Comparison of ENCODE assay signal across 13 cellular contexts in the genomic region with DNA sequence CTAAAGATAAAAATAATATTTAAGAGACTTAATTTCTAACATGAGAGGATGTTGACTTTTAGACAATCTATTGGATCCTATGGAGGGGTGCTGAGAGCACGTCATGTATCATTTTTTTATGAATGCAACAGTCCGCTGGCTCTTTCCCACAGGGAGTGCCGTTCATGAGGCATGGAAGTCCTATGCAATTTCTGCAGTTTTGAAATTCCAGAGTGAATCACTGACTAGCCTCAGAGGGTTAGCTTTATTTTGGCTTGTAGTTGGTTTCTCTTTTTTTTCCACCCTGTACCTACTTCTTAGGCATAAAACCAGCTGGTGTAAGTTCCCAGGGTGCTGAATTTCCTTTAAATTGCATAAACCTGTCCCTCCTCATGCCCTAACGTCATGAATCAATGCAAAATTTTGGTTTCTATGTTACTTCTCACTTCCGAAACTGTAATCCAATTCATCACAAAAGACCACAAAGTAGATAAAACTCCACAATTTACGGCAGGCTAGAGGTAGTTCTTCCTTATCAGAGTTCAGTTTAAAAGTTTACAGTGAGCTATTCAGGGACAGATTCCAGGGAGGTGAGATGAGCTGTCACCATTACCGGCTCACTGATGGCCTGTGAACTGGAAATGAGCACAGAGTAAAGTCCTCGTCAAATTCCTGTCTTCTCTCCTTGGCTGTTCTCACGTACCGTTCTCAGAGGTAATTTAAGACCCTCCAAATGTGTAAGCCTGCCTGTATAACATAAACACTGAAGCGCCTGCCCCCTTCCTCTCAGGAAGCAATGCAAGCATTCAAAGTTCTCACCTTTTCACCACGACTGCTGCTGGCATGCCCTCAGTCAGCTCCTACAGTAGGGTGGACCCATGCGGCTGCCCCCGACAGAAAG.
DNase-seq lines count a peak whose midpoint lies in the region; ATAC-seq, FAIRE-seq and TF ChIP-seq lines count a peak whose summit lies in the region.
"Had no signal": no experiment of that assay in that cellular context is flagged by ENCODE, and none has a peak within 500 bp of the region (broad histone marks: within the 10 kb centered on the region; RNA-seq: fewer than 3 reads in every experiment).

No MANE protein-coding gene starts in this region.

- no peaks in the 10 kb centered on the region for H3K36me3 Mint-ChIP-seq in immature natural killer cell

- H3K4me2 ChIP-seq in A549 = peak overlapping the region; percentile 56

- no peak for TF ChIP-seq RAD21 in A549 (conservative IDR thresholded peaks at IDR 0.05 in 1 of 2, IDR thresholded peaks at IDR 0.05 in 1 of 2)

- no peak for TF ChIP-seq POLR2A in A549 (IDR thresholded peaks at IDR 0.05; ENCODE audit: low read length)
- no peak for TF ChIP-seq POLR2A in vagina (IDR thresholded peaks at IDR 0.05)

- H3K27ac ChIP-seq in A549 (peak overlapping the region; percentile 13 to 54; a peak in 3 of 6 replicates), RWPE2 (ENCODE audit: poor library complexity, severe bottlenecking) (peak overlapping the region; percentile 84), vagina (no peak overlapping the region)

- TF ChIP-seq CTCF in A549 (IDR thresholded peaks at IDR 0.05) (no peak), RWPE2 (IDR thresholded peaks at IDR 0.05; ENCODE audit: poor library complexity, severe bottlenecking) (peak; percentile 29), vagina (IDR thresholded peaks at IDR 0.05) (no peak)

- no peaks in the 10 kb centered on the region for H3K4me1 ChIP-seq in A549
- H3K4me1 ChIP-seq in RWPE2 (ENCODE audit: insufficient read depth, poor library complexity, severe bottlenecking) = peaks cover 22% of the 10 kb centered on the region
- no peaks in the 10 kb centered on the region for H3K4me1 ChIP-seq in vagina
- H3K4me1 ChIP-seq: BE2C had no signal

- H3K9me3 ChIP-seq in A549 (no peaks in the 10 kb centered on the region), RWPE2 (ENCODE audit: severe bottlenecking) (no peaks in the 10 kb centered on the region), vagina (no peaks in the 10 kb centered on the region)
- H3K9me3 ChIP-seq: BE2C had no signal

- no peak for TF ChIP-seq EP300 in A549 (IDR thresholded peaks at IDR 0.05)

- DNase-seq in A549 (ENCODE audit: low read depth in 1 of 2, low spot score in 1 of 2) (peak; percentile 18 to 45), RWPE2 (ENCODE audit: low spot score) (peak; percentile 75), immature natural killer cell (peak in 2 of 3 donors; percentile 2 to 10), vagina (ENCODE audit: extremely low spot score in 2 of 2) (no peak), SHP77 (lab: John Stamatoyannopoulos, UW) (no peak), NCI-H146 treated with DMSO at 0.1 percent for 48 hours (lab: John Stamatoyannopoulos, UW; ENCODE audit: unreplicated experiment) (no peak), NCI-H446 (lab: John Stamatoyannopoulos, UW) (no peak)
- DNase-seq: BE2C, hippocampal formation, NCI-H2029, retina had no signal

- peak overlapping the region; percentile 2 to 56 (median 22) for H3K4me3 Mint-ChIP-seq in immature natural killer cell
- H3K4me3 Mint-ChIP-seq: stimulated activated naive CD8-positive, alpha-beta T cell treated with anti-CD3 and anti-CD28 coated beads, Interleukin-15, Interleukin-2, amounts not matched to agents 100 ng/mL and 50 ng/mL, for 24 hours had no signal

- H3K27ac Mint-ChIP-seq in immature natural killer cell = peak overlapping the region in 4 of 6 donors; percentile 16 to 73 (median 34)
- H3K27ac Mint-ChIP-seq: stimulated activated naive CD8-positive, alpha-beta T cell treated with anti-CD3 and anti-CD28 coated beads, Interleukin-15, Interleukin-2, amounts not matched to agents 100 ng/mL and 50 ng/mL, for 24 hours had no signal

- H3K36me3 ChIP-seq in RWPE2 (ENCODE audit: low read depth) (no peaks in the 10 kb centered on the region), vagina (no peaks in the 10 kb centered on the region)
- H3K36me3 ChIP-seq: BE2C had no signal

- CTCF ChIA-PET in A549 (lab: Yijun Ruan, JAX) = no interaction called here

- peaks cover 0 to 5% (median 4%) of the 10 kb centered on the region in 6 donors for H3K9me3 Mint-ChIP-seq in immature natural killer cell

- peaks cover 0 to 2% (median 2%) of the 10 kb centered on the region in 3 donors for H3K27me3 Mint-ChIP-seq in immature natural killer cell (ENCODE audit: low read depth in 3 of 3)

- intact Hi-C loops in vagina (cut with DNase I) = no loop called here

- peaks cover 6 to 19% of the 10 kb centered on the region in 2 donors for H3K4me1 Mint-ChIP-seq in immature natural killer cell

- no peak for FAIRE-seq in A549 (lab: Jason Lieb, UNC)

- POLR2A ChIA-PET in A549 (lab: Yijun Ruan, JAX) = no interaction called here

- WGBS in A549 (ENCODE audit: missing lambda C conversion rate) = 24% methylated on average over 14 of the region's 14 CpGs

- ATAC-seq in A549 = peak; percentile 84 to 87
- ATAC-seq in GM21528 (IDR thresholded peaks at IDR 0.05; ENCODE audit: low FRiP score, unreplicated experiment) = peak; percentile 46
- ATAC-seq in RWPE2 (ENCODE audit: low read depth) = peak; percentile 95

- H3K4me3 ChIP-seq in A549 (no peak overlapping the region), RWPE2 (ENCODE audit: severe bottlenecking) (no peak overlapping the region), vagina (no peak overlapping the region)

- H3K27me3 ChIP-seq in RWPE2 (ENCODE audit: insufficient read depth, poor library complexity, severe bottlenecking) (no peaks in the 10 kb centered on the region), vagina (no peaks in the 10 kb centered on the region)
- H3K27me3 ChIP-seq: BE2C had no signal

TF ChIP-seq in A549, 52 proteins besides CTCF, POLR2A, EP300 and RAD21:
- TF ChIP-seq FOSL2 (IDR thresholded peaks at IDR 0.05) = no peak
- TF ChIP-seq FOSL2 (CRISPR knock-in tag; IDR thresholded peaks at IDR 0.05) = peak; percentile 42; the same call in 1 of the 2 replicates
- TF ChIP-seq NR3C1 (IDR thresholded peaks at IDR 0.05) = no peak
- no peak for TF ChIP-seq ZFP36 (IDR thresholded peaks at IDR 0.05; ENCODE audit: borderline replicate concordance, partially characterized antibody)
- TF ChIP-seq, protein P1, sequence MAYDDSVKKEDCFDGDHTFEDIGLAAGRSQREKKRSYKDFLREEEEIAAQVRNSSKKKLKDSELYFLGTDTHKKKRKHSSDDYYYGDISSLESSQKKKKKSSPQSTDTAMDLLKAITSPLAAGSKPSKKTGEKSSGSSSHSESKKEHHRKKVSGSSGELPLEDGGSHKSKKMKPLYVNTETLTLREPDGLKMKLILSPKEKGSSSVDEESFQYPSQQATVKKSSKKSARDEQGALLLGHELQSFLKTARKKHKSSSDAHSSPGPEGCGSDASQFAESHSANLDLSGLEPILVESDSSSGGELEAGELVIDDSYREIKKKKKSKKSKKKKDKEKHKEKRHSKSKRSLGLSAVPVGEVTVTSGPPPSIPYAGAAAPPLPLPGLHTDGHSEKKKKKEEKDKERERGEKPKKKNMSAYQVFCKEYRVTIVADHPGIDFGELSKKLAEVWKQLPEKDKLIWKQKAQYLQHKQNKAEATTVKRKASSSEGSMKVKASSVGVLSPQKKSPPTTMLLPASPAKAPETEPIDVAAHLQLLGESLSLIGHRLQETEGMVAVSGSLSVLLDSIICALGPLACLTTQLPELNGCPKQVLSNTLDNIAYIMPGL (CRISPR knock-in tag; IDR thresholded peaks at IDR 0.05; ENCODE audit: borderline replicate concordance) = no peak
- no peak for TF ChIP-seq HOXB5 (CRISPR knock-in tag; IDR thresholded peaks at IDR 0.05)
- TF ChIP-seq EHF (CRISPR knock-in tag; IDR thresholded peaks at IDR 0.05) = no peak
- TF ChIP-seq CBX2 (IDR thresholded peaks at IDR 0.05; ENCODE audit: borderline replicate concordance, low read depth) = no peak

Comparison
In these comparisons a context has a peak if more than half of its experiments do, and no peak if none do; other contexts are left out.
1. DNase-seq: peak in A549 (2 of 2), RWPE2 (single experiment) and immature natural killer cell (2 of 3); none in vagina (0 of 2), SHP77 (0 of 2), NCI-H146 treated with DMSO at 0.1 percent for 48 hours (single experiment) and NCI-H446 (0 of 2).
2. Peak in every context shown above with its lines, with median percentiles within 50 percentile points of each other: ATAC-seq.